ENCODE assay signal across 17 cellular contexts in genomic region chr1:229067546-229067945, GRCh38.
"Had no signal": no experiment of that assay in that cellular context is flagged by ENCODE, and none has a peak within 500 bp of the region (broad histone marks: within the 10 kb centered on the region; RNA-seq: fewer than 3 reads in every experiment).

No MANE protein-coding gene starts in this region.

- H3K27me3 Mint-ChIP-seq: effector memory CD8-positive, alpha-beta T cell had no signal

- DNase-seq: activated B cell treated with CpG ODN at 0.5 μM for 24 hours; activated CD4-positive, alpha-beta T cell treated with anti-CD3 and anti-CD28 coated beads for 48 hours; activated naive CD4-positive, alpha-beta T cell; cerebellar nuclear complex; effector memory CD8-positive, alpha-beta T cell; stimulated activated CD4-positive, alpha-beta T cell treated with anti-CD3 and anti-CD28 coated beads, Interleukin-15, amount 100 ng/mL, for 24 hours; stimulated activated CD4-positive, alpha-beta T cell treated with anti-CD3 and anti-CD28 coated beads, Interleukin-4, amount 100 ng/mL, for 4 hours; stimulated activated CD8-positive, alpha-beta memory T cell treated with anti-CD3 and anti-CD28 coated beads, Interleukin-4, amount 100 ng/mL, for 48 hours had no signal

- H3K36me3 ChIP-seq: ascending aorta, breast epithelium, gastroesophageal sphincter, heart right ventricle, thoracic aorta, vagina had no signal

- H3K4me3 ChIP-seq: ascending aorta, breast epithelium, gastroesophageal sphincter, heart right ventricle, thoracic aorta, vagina had no signal

- H2AFZ ChIP-seq: parathyroid adenoma had no signal

- H3K4me3 Mint-ChIP-seq: activated B cell treated with CpG ODN at 0.5 μM for 24 hours; activated T-helper 1 cell treated with anti-CD3 and anti-CD28 coated beads, Interleukin-12 subunit alpha, Interleukin-12 subunit beta, Interleukin-2, Interleukin-4 antibody, amounts not matched to agents 30 ng/mL and 10 ng/mL and 1 ng/mL, durations not matched to agents 14 hours and 24 hours and 36 hours; stimulated activated naive CD8-positive, alpha-beta T cell treated with anti-CD3 and anti-CD28 coated beads, Interleukin-15, Interleukin-2, amounts not matched to agents 100 ng/mL and 50 ng/mL, for 24 hours had no signal

- H3K9me3 ChIP-seq: ascending aorta, breast epithelium, gastroesophageal sphincter, heart right ventricle, thoracic aorta, vagina had no signal

- H3K27ac Mint-ChIP-seq: activated B cell treated with CpG ODN at 0.5 μM for 24 hours; activated T-helper 1 cell treated with anti-CD3 and anti-CD28 coated beads, Interleukin-12 subunit alpha, Interleukin-12 subunit beta, Interleukin-2, Interleukin-4 antibody, amounts not matched to agents 30 ng/mL and 10 ng/mL and 1 ng/mL, durations not matched to agents 14 hours and 24 hours and 36 hours; stimulated activated naive CD8-positive, alpha-beta T cell treated with anti-CD3 and anti-CD28 coated beads, Interleukin-15, Interleukin-2, amounts not matched to agents 100 ng/mL and 50 ng/mL, for 24 hours had no signal

- H3K27ac ChIP-seq: breast epithelium, gastroesophageal sphincter, parathyroid adenoma, thoracic aorta, vagina had no signal

- H3K4me1 ChIP-seq: breast epithelium had no signal

- H3K9ac ChIP-seq: parathyroid adenoma had no signal

- H3K79me2 ChIP-seq: parathyroid adenoma had no signal

- H3K9me3 Mint-ChIP-seq: activated B cell treated with CpG ODN at 0.5 μM for 24 hours; activated T-helper 1 cell treated with anti-CD3 and anti-CD28 coated beads, Interleukin-12 subunit alpha, Interleukin-12 subunit beta, Interleukin-2, Interleukin-4 antibody, amounts not matched to agents 30 ng/mL and 10 ng/mL and 1 ng/mL, durations not matched to agents 14 hours and 24 hours and 36 hours; effector memory CD8-positive, alpha-beta T cell; stimulated activated naive CD8-positive, alpha-beta T cell treated with anti-CD3 and anti-CD28 coated beads, Interleukin-15, Interleukin-2, amounts not matched to agents 100 ng/mL and 50 ng/mL, for 24 hours had no signal

- H3K27me3 ChIP-seq: ascending aorta, breast epithelium, gastroesophageal sphincter, vagina had no signal

- H3K4me1 Mint-ChIP-seq: activated B cell treated with CpG ODN at 0.5 μM for 24 hours had no signal
